ENCODE assay signal across 8 cellular contexts in genomic region chr20:19026121-19026878, GRCh38.
DNase-seq lines count a peak whose midpoint lies in the region; ATAC-seq and TF ChIP-seq lines count a peak whose summit lies in the region.

No MANE protein-coding gene starts in this region.

- H3K36me3 Mint-ChIP-seq in neural progenitor cell (no peaks in the 10 kb centered on the region), type B pancreatic cell (no peaks in the 10 kb centered on the region)
- no peaks in the 10 kb centered on the region for H3K36me3 Mint-ChIP-seq in T-helper 2 cell treated with Interferon-gamma antibody and Interleukin-4, amounts not matched to agents 5 μg/mL and 100 μg/mL, for 36 hours (ENCODE audit: low read depth)
- H3K36me3 Mint-ChIP-seq in activated T-cell treated with anti-CD3 and anti-CD28 coated beads, Interleukin-2, amount 50 U/mL, for 24 hours (ENCODE audit: low read depth), result no peaks in the 10 kb centered on the region

- ATAC-seq in GM18861 (IDR thresholded peaks at IDR 0.05; ENCODE audit: unreplicated experiment) (peak; percentile 62), GM21619 (IDR thresholded peaks at IDR 0.05; ENCODE audit: unreplicated experiment) (peak; percentile 88), HG03457 (IDR thresholded peaks at IDR 0.05; ENCODE audit: unreplicated experiment) (peak; percentile 69), sciatic nerve (peak; percentile 55)

- H3K4me3 Mint-ChIP-seq in neural progenitor cell, result no peak overlapping the region
- no peak overlapping the region for H3K4me3 Mint-ChIP-seq in type B pancreatic cell
- H3K4me3 Mint-ChIP-seq in T-helper 2 cell treated with Interferon-gamma antibody and Interleukin-4, amounts not matched to agents 5 μg/mL and 100 μg/mL, for 36 hours, result no peak overlapping the region
- H3K4me3 Mint-ChIP-seq in activated T-cell treated with anti-CD3 and anti-CD28 coated beads, Interleukin-2, amount 50 U/mL, for 24 hours, result no peak overlapping the region

- H3K4me1 ChIP-seq in neural progenitor cell, result no peaks in the 10 kb centered on the region

- H3K4me2 ChIP-seq in neural progenitor cell, result no peak overlapping the region

- no peak for TF ChIP-seq CTCF in neural progenitor cell (IDR thresholded peaks at IDR 0.05)
- no peak for TF ChIP-seq CTCF in type B pancreatic cell (conservative IDR thresholded peaks at IDR 0.05)

- no peak overlapping the region for H2AFZ ChIP-seq in neural progenitor cell (replicated peaks)

- H3K27ac ChIP-seq in neural progenitor cell, result no peak overlapping the region

- no peaks in the 10 kb centered on the region for H3K9me3 ChIP-seq in neural progenitor cell (ENCODE audit: low read depth)

- no peak overlapping the region for H3K9ac ChIP-seq in neural progenitor cell

- H3K79me2 ChIP-seq in neural progenitor cell (ENCODE audit: low read depth), result no peaks in the 10 kb centered on the region

- no peak overlapping the region for H3K4me3 ChIP-seq in neural progenitor cell

- intact Hi-C loops in sciatic nerve (cut with DNase I), result no loop called here

- no peaks in the 10 kb centered on the region for H4K20me1 ChIP-seq in neural progenitor cell (ENCODE audit: low read depth)

- no peaks in the 10 kb centered on the region for H3F3A ChIP-seq in neural progenitor cell (ENCODE audit: low read depth)

- H3K4me1 Mint-ChIP-seq in neural progenitor cell (no peaks in the 10 kb centered on the region), type B pancreatic cell (ENCODE audit: unreplicated experiment) (peaks cover 8% of the 10 kb centered on the region)
- no peaks in the 10 kb centered on the region for H3K4me1 Mint-ChIP-seq in T-helper 2 cell treated with Interferon-gamma antibody and Interleukin-4, amounts not matched to agents 5 μg/mL and 100 μg/mL, for 36 hours (ENCODE audit: low read depth)
- no peaks in the 10 kb centered on the region for H3K4me1 Mint-ChIP-seq in activated T-cell treated with anti-CD3 and anti-CD28 coated beads, Interleukin-2, amount 50 U/mL, for 24 hours (ENCODE audit: low read depth)

- DNase-seq in sciatic nerve (ENCODE audit: low spot score), result no peak
- DNase-seq in neural progenitor cell (ENCODE audit: low spot score), result no peak
- DNase-seq in type B pancreatic cell (ENCODE audit: extremely low spot score, unreplicated experiment), result no peak
- no peak for DNase-seq in T-helper 2 cell treated with Interferon-gamma antibody and Interleukin-4, amounts not matched to agents 5 μg/mL and 100 μg/mL, for 36 hours (ENCODE audit: low spot score)
- DNase-seq in activated T-cell treated with anti-CD3 and anti-CD28 coated beads, Interleukin-2, amount 50 U/mL, for 24 hours, result no peak

- H3K9me3 Mint-ChIP-seq in neural progenitor cell, result no peaks in the 10 kb centered on the region
- no peaks in the 10 kb centered on the region for H3K9me3 Mint-ChIP-seq in type B pancreatic cell
- no peaks in the 10 kb centered on the region for H3K9me3 Mint-ChIP-seq in T-helper 2 cell treated with Interferon-gamma antibody and Interleukin-4, amounts not matched to agents 5 μg/mL and 100 μg/mL, for 36 hours
- H3K9me3 Mint-ChIP-seq in activated T-cell treated with anti-CD3 and anti-CD28 coated beads, Interleukin-2, amount 50 U/mL, for 24 hours, result no peaks in the 10 kb centered on the region

- no peaks in the 10 kb centered on the region for H3K27me3 Mint-ChIP-seq in neural progenitor cell (ENCODE audit: insufficient read depth, low read depth)
- H3K27me3 Mint-ChIP-seq in type B pancreatic cell, result peaks cover 8% of the 10 kb centered on the region
- H3K27me3 Mint-ChIP-seq in T-helper 2 cell treated with Interferon-gamma antibody and Interleukin-4, amounts not matched to agents 5 μg/mL and 100 μg/mL, for 36 hours (ENCODE audit: low read depth), result no peaks in the 10 kb centered on the region
- H3K27me3 Mint-ChIP-seq in activated T-cell treated with anti-CD3 and anti-CD28 coated beads, Interleukin-2, amount 50 U/mL, for 24 hours, result no peaks in the 10 kb centered on the region

- H3K27me3 ChIP-seq in neural progenitor cell, result no peaks in the 10 kb centered on the region

- H3K36me3 ChIP-seq in neural progenitor cell, result no peaks in the 10 kb centered on the region

- H3K27ac Mint-ChIP-seq in neural progenitor cell, result no peak overlapping the region
- H3K27ac Mint-ChIP-seq in type B pancreatic cell, result no peak overlapping the region
- no peak overlapping the region for H3K27ac Mint-ChIP-seq in T-helper 2 cell treated with Interferon-gamma antibody and Interleukin-4, amounts not matched to agents 5 μg/mL and 100 μg/mL, for 36 hours
- no peak overlapping the region for H3K27ac Mint-ChIP-seq in activated T-cell treated with anti-CD3 and anti-CD28 coated beads, Interleukin-2, amount 50 U/mL, for 24 hours
